ENCODE assay signal across 14 cellular contexts in the genomic region with DNA sequence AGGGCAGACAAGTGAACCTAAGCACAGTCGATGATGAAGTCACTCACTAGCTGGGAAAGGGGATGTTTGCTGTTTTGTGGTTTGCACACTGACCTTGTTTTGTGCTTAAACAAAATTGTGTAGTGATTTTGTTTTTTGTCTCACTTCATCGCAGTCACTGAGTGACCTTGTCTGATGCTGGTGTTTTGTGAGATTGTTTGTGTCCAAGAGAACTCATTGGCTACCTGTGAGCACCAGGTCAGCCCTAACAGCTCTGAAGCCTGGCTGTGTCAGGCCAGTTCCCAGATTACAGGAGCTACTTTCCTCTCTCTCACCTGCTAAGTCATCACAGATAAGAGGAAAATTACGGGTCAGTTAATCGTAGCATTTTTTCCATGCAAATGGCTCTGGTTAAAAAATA. TPM values are rescaled to one million over a fixed set of nuclear protein-coding genes. Genes with fewer than 3 reads are reported as not detected.
A peak's percentile ranks its signal among the peaks of the same experiment; 100 is the strongest.
DNase-seq lines count a peak whose midpoint lies in the region; ATAC-seq and TF ChIP-seq lines count a peak whose summit lies in the region.
"Had no signal": no experiment of that assay in that cellular context is flagged by ENCODE, and none has a peak within 500 bp of the region (broad histone marks: within the 10 kb centered on the region; RNA-seq: fewer than 3 reads in every experiment).

No MANE protein-coding gene starts in this region.

- H3K79me2 ChIP-seq in SK-N-SH (ENCODE audit: insufficient read depth): peaks cover 54% of the 10 kb centered on the region

- H3K79me1 ChIP-seq in mesenchymal stem cell (replicated peaks; ENCODE audit: low read length, poor library complexity, severe bottlenecking): peaks cover 34% of the 10 kb centered on the region

- no peak overlapping the region for H2BK15ac ChIP-seq in mesenchymal stem cell (ENCODE audit: low read depth, poor library complexity, severe bottlenecking)

- H3K9me3 ChIP-seq in cardiac muscle cell (ENCODE audit: low read depth) (no peaks in the 10 kb centered on the region), mesenchymal stem cell (ENCODE audit: control insufficient read depth, low read length) (no peaks in the 10 kb centered on the region), upper lobe of right lung (no peaks in the 10 kb centered on the region), SK-N-SH (no peaks in the 10 kb centered on the region)

- TF ChIP-seq CTCF in cardiac muscle cell (IDR thresholded peaks at IDR 0.05; ENCODE audit: low read depth, low read length): no peak
- TF ChIP-seq CTCF in upper lobe of right lung (IDR thresholded peaks at IDR 0.05): no peak
- TF ChIP-seq CTCF in SK-N-SH (IDR thresholded peaks at IDR 0.05): no peak

- peak overlapping the region; percentile 44 for H3K27ac ChIP-seq in cardiac muscle cell
- H3K27ac ChIP-seq in mesenchymal stem cell (ENCODE audit: low read length, poor library complexity, severe bottlenecking): no peak overlapping the region
- peak overlapping the region; percentile 83 for H3K27ac ChIP-seq in upper lobe of right lung
- no peak overlapping the region for H3K27ac ChIP-seq in SK-N-SH (ENCODE audit: low read depth in 2 of 2, low read length in 1 of 2)

- H3K4me2 ChIP-seq in mesenchymal stem cell (ENCODE audit: low read length, poor library complexity, severe bottlenecking): no peak overlapping the region
- H3K4me2 ChIP-seq in SK-N-SH: no peak overlapping the region

- H3K36me3 Mint-ChIP-seq in activated CD8-positive, alpha-beta T cell treated with anti-CD3 and anti-CD28 coated beads, Interleukin-2, amount 10 ng/mL, durations not matched to agents 7 days and 5 days (ENCODE audit: low read depth): peaks cover 25% of the 10 kb centered on the region

- no peak overlapping the region for H2AFZ ChIP-seq in mesenchymal stem cell (ENCODE audit: low read depth, low read length)
- H2AFZ ChIP-seq in SK-N-SH (ENCODE audit: low read depth): no peak overlapping the region

- no peaks in the 10 kb centered on the region for H3K9me2 ChIP-seq in SK-N-SH

- peak overlapping the region in 1 of 2 experiments; percentile 37 for H3K23ac ChIP-seq in mesenchymal stem cell (ENCODE audit: low read length in 2 of 2)

- H4K8ac ChIP-seq in mesenchymal stem cell (ENCODE audit: low read length): no peak overlapping the region

- H2BK120ac ChIP-seq in mesenchymal stem cell (ENCODE audit: low read depth, low read length): no peak overlapping the region

- no peak overlapping the region for H2BK5ac ChIP-seq in mesenchymal stem cell (ENCODE audit: low read depth, low read length, poor library complexity, severe bottlenecking)

- POLR2A ChIA-PET in activated CD8-positive, alpha-beta T cell treated with anti-CD3 and anti-CD28 coated beads, Interleukin-2, amount 10 ng/mL, durations not matched to agents 7 days and 5 days (lab: Charles Lee): interaction anchor here (0.7 to 8.7 kb wide), 3 partner anchors 36 to 65 kb away, joined by 3 to 77 read pairs (median 4); a partner anchor contains a TSS
- POLR2A ChIA-PET in SK-N-SH (lab: Yijun Ruan, JAX): no interaction called here

- H3K4ac ChIP-seq in mesenchymal stem cell (ENCODE audit: low read depth in 1 of 2, low read length in 2 of 2): no peak overlapping the region

- H3K27ac Mint-ChIP-seq in activated CD8-positive, alpha-beta T cell treated with anti-CD3 and anti-CD28 coated beads, Interleukin-2, amount 10 ng/mL, durations not matched to agents 7 days and 5 days: peak overlapping the region; percentile 4
- H3K27ac Mint-ChIP-seq: activated CD8-positive, alpha-beta memory T cell treated with anti-CD3 and anti-CD28 coated beads, Interleukin-2, amount 10 ng/mL, durations not matched to agents 7 days and 5 days; stimulated activated naive B cell treated with anti-CD40 and anti-IgM and Interleukin-4, amounts not matched to agents 10 μg/mL and 1 μg/mL and 100 μg/mL, for 72 hours had no signal

- H3K36me3 ChIP-seq in cardiac muscle cell (no peaks in the 10 kb centered on the region), mesenchymal stem cell (ENCODE audit: control insufficient read depth in 1 of 2, insufficient read depth in 2 of 2, low read depth in 1 of 2, low read length in 2 of 2) (peaks cover 24 to 37% of the 10 kb centered on the region in 2 experiments), upper lobe of right lung (peaks cover 20% of the 10 kb centered on the region), SK-N-SH (replicated peaks in 1 of 2; ENCODE audit: control insufficient read depth in 1 of 2, insufficient read depth in 2 of 2, low read length in 1 of 2) (peaks cover 9 to 18% of the 10 kb centered on the region in 2 experiments)

- H3K14ac ChIP-seq in mesenchymal stem cell (ENCODE audit: low read length in 2 of 2): no peak overlapping the region

- H3K9ac ChIP-seq in mesenchymal stem cell (ENCODE audit: low read length) (no peak overlapping the region), SK-N-SH (no peak overlapping the region)

- H3K4me3 Mint-ChIP-seq in activated CD8-positive, alpha-beta T cell treated with anti-CD3 and anti-CD28 coated beads, Interleukin-2, amount 10 ng/mL, durations not matched to agents 7 days and 5 days: no peak overlapping the region
- H3K4me3 Mint-ChIP-seq: activated CD8-positive, alpha-beta memory T cell treated with anti-CD3 and anti-CD28 coated beads, Interleukin-2, amount 10 ng/mL, durations not matched to agents 7 days and 5 days; stimulated activated naive B cell treated with anti-CD40 and anti-IgM and Interleukin-4, amounts not matched to agents 10 μg/mL and 1 μg/mL and 100 μg/mL, for 72 hours had no signal

- no peak overlapping the region for H2BK12ac ChIP-seq in mesenchymal stem cell (ENCODE audit: low read length in 2 of 2)

- H3K27me3 ChIP-seq in cardiac muscle cell (no peaks in the 10 kb centered on the region), mesenchymal stem cell (ENCODE audit: control insufficient read depth in 1 of 2, insufficient read depth in 1 of 2, low read length in 2 of 2) (no peaks in the 10 kb centered on the region), upper lobe of right lung (no peaks in the 10 kb centered on the region), SK-N-SH (ENCODE audit: insufficient read depth) (no peaks in the 10 kb centered on the region)

- CTCF ChIA-PET in activated CD8-positive, alpha-beta T cell treated with anti-CD3 and anti-CD28 coated beads, Interleukin-2, amount 10 ng/mL, durations not matched to agents 7 days and 5 days (lab: Charles Lee): interaction anchor here (0.7 to 9.3 kb wide), 9 partner anchors 20 to 386 kb away, joined by 3 to 148 read pairs (median 5); a partner anchor contains a TSS
- CTCF ChIA-PET in SK-N-SH (lab: Yijun Ruan, JAX): interaction anchor here (0.9 to 16.0 kb wide), 6 partner anchors 28 to 134 kb away, joined by 3 to 272 read pairs (median 10); a partner anchor contains a TSS

- WGBS in mesenchymal stem cell: 93% methylated on average over 4 of the region's 4 CpGs
- WGBS in SK-N-SH (ENCODE audit: low lambda C conversion rate): 97% methylated on average over 4 of the region's 4 CpGs

- no peaks in the 10 kb centered on the region for H3K27me3 Mint-ChIP-seq in activated CD8-positive, alpha-beta T cell treated with anti-CD3 and anti-CD28 coated beads, Interleukin-2, amount 10 ng/mL, durations not matched to agents 7 days and 5 days (ENCODE audit: low read depth)
- H3K27me3 Mint-ChIP-seq: activated CD8-positive, alpha-beta memory T cell treated with anti-CD3 and anti-CD28 coated beads, Interleukin-2, amount 10 ng/mL, durations not matched to agents 7 days and 5 days; stimulated activated naive B cell treated with anti-CD40 and anti-IgM and Interleukin-4, amounts not matched to agents 10 μg/mL and 1 μg/mL and 100 μg/mL, for 72 hours had no signal

- H4K91ac ChIP-seq in mesenchymal stem cell (ENCODE audit: low read length): no peak overlapping the region

- H3K4me1 ChIP-seq in cardiac muscle cell (ENCODE audit: low read depth) (peaks cover 41% of the 10 kb centered on the region), mesenchymal stem cell (ENCODE audit: control insufficient read depth, insufficient read depth, low read depth, low read length) (peaks cover 4% of the 10 kb centered on the region), upper lobe of right lung (peaks cover 46% of the 10 kb centered on the region), SK-N-SH (ENCODE audit: control insufficient read depth in 1 of 2, insufficient read depth in 2 of 2, low read depth in 1 of 2, low read length in 1 of 2) (peaks cover 22 to 24% of the 10 kb centered on the region in 2 experiments)

- no peak overlapping the region for H3K18ac ChIP-seq in mesenchymal stem cell (ENCODE audit: low read depth in 1 of 2, low read length in 2 of 2)

- no peaks in the 10 kb centered on the region for H4K20me1 ChIP-seq in SK-N-SH (ENCODE audit: insufficient read depth)

- H3K4me1 Mint-ChIP-seq in activated CD8-positive, alpha-beta T cell treated with anti-CD3 and anti-CD28 coated beads, Interleukin-2, amount 10 ng/mL, durations not matched to agents 7 days and 5 days (ENCODE audit: low read depth): peaks cover 57% of the 10 kb centered on the region

- intact Hi-C loops in left ventricle myocardium superior (cut with micrococcal nuclease): loop anchor here (10.0 kb wide), 1 partner anchor 61 kb away; a partner anchor contains a TSS
- intact Hi-C loops in upper lobe of right lung (cut with DNase I): loop anchor here (10.0 kb wide), 1 partner anchor 51 kb away; no protein-coding TSS in a partner anchor

- H3K4me3 ChIP-seq in cardiac muscle cell (no peak overlapping the region), mesenchymal stem cell (ENCODE audit: insufficient read depth in 1 of 2, low read depth in 1 of 2, low read length in 2 of 2) (no peak overlapping the region), upper lobe of right lung (no peak overlapping the region), SK-N-SH (ENCODE audit: low read depth in 2 of 2, low read length in 1 of 2) (no peak overlapping the region)

- DNase-seq in cardiac muscle cell (ENCODE audit: low read depth in 1 of 2, low spot score in 1 of 2) (no peak), left ventricle myocardium superior (no peak), mesenchymal stem cell (no peak), upper lobe of right lung (no peak), SK-N-SH (no peak), A172 (ENCODE audit: low spot score) (no peak)
- no peak for DNase-seq in activated CD8-positive, alpha-beta T cell treated with anti-CD3 and anti-CD28 coated beads, Interleukin-2, amount 10 ng/mL, durations not matched to agents 7 days and 5 days
- DNase-seq: activated CD8-positive, alpha-beta memory T cell treated with anti-CD3 and anti-CD28 coated beads, Interleukin-2, amount 10 ng/mL, durations not matched to agents 7 days and 5 days; DMS79; IMR-90; NCI-H1092 treated with DMSO at 0.1 percent for 48 hours; SHP77 treated with DMSO at 0.1 percent for 48 hours; stimulated activated naive B cell treated with anti-CD40 and anti-IgM and Interleukin-4, amounts not matched to agents 10 μg/mL and 1 μg/mL and 100 μg/mL, for 72 hours had no signal

- no peak for TF ChIP-seq RAD21 in SK-N-SH (IDR thresholded peaks at IDR 0.05; ENCODE audit: low read length)

- H3K9me3 Mint-ChIP-seq in activated CD8-positive, alpha-beta T cell treated with anti-CD3 and anti-CD28 coated beads, Interleukin-2, amount 10 ng/mL, durations not matched to agents 7 days and 5 days (ENCODE audit: insufficient read depth): no peaks in the 10 kb centered on the region
- H3K9me3 Mint-ChIP-seq: stimulated activated naive B cell treated with anti-CD40 and anti-IgM and Interleukin-4, amounts not matched to agents 10 μg/mL and 1 μg/mL and 100 μg/mL, for 72 hours had no signal

- H2AK5ac ChIP-seq in mesenchymal stem cell (ENCODE audit: low read length, severe bottlenecking): peak overlapping the region; percentile 23

- peaks cover 37% of the 10 kb centered on the region for H3F3A ChIP-seq in SK-N-SH (replicated peaks; ENCODE audit: insufficient read depth)

- no peak for TF ChIP-seq EP300 in SK-N-SH (IDR thresholded peaks at IDR 0.05; ENCODE audit: borderline replicate concordance in 1 of 2, low read depth in 1 of 2, low read length in 1 of 2)

- no peak for ATAC-seq in left ventricle myocardium superior
- ATAC-seq in activated CD8-positive, alpha-beta T cell treated with anti-CD3 and anti-CD28 coated beads, Interleukin-2, amount 10 ng/mL, durations not matched to agents 7 days and 5 days: no peak
- ATAC-seq in upper lobe of right lung: no peak
- no peak for ATAC-seq in GM19455 (IDR thresholded peaks at IDR 0.05; ENCODE audit: unreplicated experiment)
- ATAC-seq: activated CD8-positive, alpha-beta memory T cell treated with anti-CD3 and anti-CD28 coated beads, Interleukin-2, amount 10 ng/mL, durations not matched to agents 7 days and 5 days; stimulated activated naive B cell treated with anti-CD40 and anti-IgM and Interleukin-4, amounts not matched to agents 10 μg/mL and 1 μg/mL and 100 μg/mL, for 72 hours had no signal

RNA-seq across cellular contexts. Expression of a gene that starts 3.9 kb away (rescaled TPM):
- 103 and 107 TPM in 2 replicates for total RNA-seq in cardiac muscle cell
- 52.0 and 70.6 TPM in 2 replicates for polyA plus RNA-seq in cardiac muscle cell
- total RNA-seq in left ventricle myocardium superior: 28.0 TPM
- 100 to 1,000 TPM; 317 to 333 TPM for total RNA-seq in activated CD8-positive, alpha-beta T cell treated with anti-CD3 and anti-CD28 coated beads, Interleukin-2, amount 10 ng/mL, durations not matched to agents 7 days and 5 days
- polyA plus RNA-seq in mesenchymal stem cell (2013, experiment 1 of 2): 63.4 TPM
- polyA plus RNA-seq in mesenchymal stem cell (2013, experiment 2 of 2): 57.8 TPM
- 101 TPM for total RNA-seq in upper lobe of right lung
- polyA plus RNA-seq in SK-N-SH (2012; rRNA removed): 132 and 143 TPM in 2 replicates
- polyA plus RNA-seq in SK-N-SH (2012; cell fraction: cytosol; rRNA removed): 76.6 and 100 TPM in 2 replicates
- 203 and 237 TPM in 2 replicates for polyA plus RNA-seq in SK-N-SH (2012; cell fraction: nucleus; rRNA removed)
- 119 and 164 TPM in 2 replicates for total RNA-seq in A172 (2014; rRNA removed; shearing (Covaris generic))

RNA-seq across cellular contexts. Expression of a gene that starts 6.1 kb away (rescaled TPM):
- 5.4 and 7.5 TPM in 2 replicates for total RNA-seq in cardiac muscle cell
- 7.2 and 10.6 TPM in 2 replicates for polyA plus RNA-seq in cardiac muscle cell
- 5.5 TPM for total RNA-seq in left ventricle myocardium superior
- 10 to 100 TPM in 1 of 2 experiments, 1 to 10 TPM in 1; 9.1 to 10.6 TPM for total RNA-seq in activated CD8-positive, alpha-beta T cell treated with anti-CD3 and anti-CD28 coated beads, Interleukin-2, amount 10 ng/mL, durations not matched to agents 7 days and 5 days
- polyA plus RNA-seq in mesenchymal stem cell (2013, experiment 1 of 2): 2.5 TPM
- polyA plus RNA-seq in mesenchymal stem cell (2013, experiment 2 of 2): 2.4 TPM
- 8.4 TPM for total RNA-seq in upper lobe of right lung
- 1.9 and 2.0 TPM in 2 replicates for polyA plus RNA-seq in SK-N-SH (2012; rRNA removed)
- 1.1 and 1.3 TPM in 2 replicates for polyA plus RNA-seq in SK-N-SH (2012; cell fraction: cytosol; rRNA removed)
- 4.3 and 4.4 TPM in 2 replicates for polyA plus RNA-seq in SK-N-SH (2012; cell fraction: nucleus; rRNA removed)
- total RNA-seq in A172 (2014; rRNA removed; shearing (Covaris generic)): 1.8 and 2.9 TPM in 2 replicates

RNA-seq across cellular contexts. Expression of a gene that starts 7.7 kb away (rescaled TPM):
- total RNA-seq in cardiac muscle cell: 1,416 and 2,307 TPM in 2 replicates
- 2,144 and 2,427 TPM in 2 replicates for polyA plus RNA-seq in cardiac muscle cell
- total RNA-seq in left ventricle myocardium superior: 1,980 TPM
- 1,000 to 10,000 TPM; 3,845 to 4,046 TPM for total RNA-seq in activated CD8-positive, alpha-beta T cell treated with anti-CD3 and anti-CD28 coated beads, Interleukin-2, amount 10 ng/mL, durations not matched to agents 7 days and 5 days
- 10,850 TPM for polyA plus RNA-seq in mesenchymal stem cell (2013, experiment 1 of 2)
- polyA plus RNA-seq in mesenchymal stem cell (2013, experiment 2 of 2): 10,960 TPM
- 2,726 TPM for total RNA-seq in upper lobe of right lung
- 11,334 and 12,464 TPM in 2 replicates for polyA plus RNA-seq in SK-N-SH (2012; rRNA removed)
- 13,670 and 22,985 TPM in 2 replicates for polyA plus RNA-seq in SK-N-SH (2012; cell fraction: cytosol; rRNA removed)
- polyA plus RNA-seq in SK-N-SH (2012; cell fraction: nucleus; rRNA removed): 3,083 and 6,187 TPM in 2 replicates
- total RNA-seq in A172 (2014; rRNA removed; shearing (Covaris generic)): 1,898 and 3,438 TPM in 2 replicates

RNA-seq across cellular contexts. Expression of a gene that starts 19.8 kb away (rescaled TPM):
- 166 and 235 TPM in 2 replicates for total RNA-seq in cardiac muscle cell
- 132 and 189 TPM in 2 replicates for polyA plus RNA-seq in cardiac muscle cell
- 77.1 TPM for total RNA-seq in left ventricle myocardium superior
- 100 to 1,000 TPM; 316 to 323 TPM for total RNA-seq in activated CD8-positive, alpha-beta T cell treated with anti-CD3 and anti-CD28 coated beads, Interleukin-2, amount 10 ng/mL, durations not matched to agents 7 days and 5 days
- 98.1 TPM for polyA plus RNA-seq in mesenchymal stem cell (2013, experiment 1 of 2)
- polyA plus RNA-seq in mesenchymal stem cell (2013, experiment 2 of 2): 97.4 TPM
- total RNA-seq in upper lobe of right lung: 71.4 TPM
- 207 and 213 TPM in 2 replicates for polyA plus RNA-seq in SK-N-SH (2012; rRNA removed)
- polyA plus RNA-seq in SK-N-SH (2012; cell fraction: cytosol; rRNA removed): 228 and 238 TPM in 2 replicates
- 79.9 and 168 TPM in 2 replicates for polyA plus RNA-seq in SK-N-SH (2012; cell fraction: nucleus; rRNA removed)
- total RNA-seq in A172 (2014; rRNA removed; shearing (Covaris generic)): 246 and 349 TPM in 2 replicates

RNA-seq across cellular contexts. Expression of a gene that starts 28.3 kb away (rescaled TPM):
- 218 and 293 TPM in 2 replicates for total RNA-seq in cardiac muscle cell
- polyA plus RNA-seq in cardiac muscle cell: 142 and 203 TPM in 2 replicates
- 41.4 TPM for total RNA-seq in left ventricle myocardium superior
- 10 to 100 TPM; 60.0 to 60.7 TPM for total RNA-seq in activated CD8-positive, alpha-beta T cell treated with anti-CD3 and anti-CD28 coated beads, Interleukin-2, amount 10 ng/mL, durations not matched to agents 7 days and 5 days
- 106 TPM for polyA plus RNA-seq in mesenchymal stem cell (2013, experiment 1 of 2)
- 106 TPM for polyA plus RNA-seq in mesenchymal stem cell (2013, experiment 2 of 2)
- 19.5 TPM for total RNA-seq in upper lobe of right lung
- polyA plus RNA-seq in SK-N-SH (2012; rRNA removed): 203 and 234 TPM in 2 replicates
- 217 and 220 TPM in 2 replicates for polyA plus RNA-seq in SK-N-SH (2012; cell fraction: cytosol; rRNA removed)
- polyA plus RNA-seq in SK-N-SH (2012; cell fraction: nucleus; rRNA removed): 99.3 and 133 TPM in 2 replicates
- 76.0 and 139 TPM in 2 replicates for total RNA-seq in A172 (2014; rRNA removed; shearing (Covaris generic))

Comparison
In these comparisons a context has a peak if more than half of its experiments do, and no peak if none do; other contexts are left out.
1. H3K27ac ChIP-seq: peak in cardiac muscle cell (single experiment) and upper lobe of right lung (single experiment); none in mesenchymal stem cell (single experiment) and SK-N-SH (0 of 2).